ENCODE assay signal across 29 cellular contexts in genomic region chr5:77194762-77195161, GRCh38. TPM values are rescaled to one million over a fixed set of nuclear protein-coding genes. Genes with fewer than 3 reads are reported as not detected.
"Had no signal": no experiment of that assay in that cellular context is flagged by ENCODE, and none has a peak within 500 bp of the region (broad histone marks: within the 10 kb centered on the region; RNA-seq: fewer than 3 reads in every experiment).

No MANE protein-coding gene starts in this region.

- DNase-seq: naive thymus-derived CD8-positive, alpha-beta T cell; nephron progenitor cell; nucleus accumbens; pancreas; psoas muscle; right cardiac atrium; spleen; stimulated activated CD4-positive, alpha-beta T cell treated with anti-CD3 and anti-CD28 coated beads, Interleukin-12 subunit alpha, Interleukin-12 subunit beta, amount 100 ng/mL, for 4 hours; stimulated activated CD4-positive, alpha-beta T cell treated with anti-CD3 and anti-CD28 coated beads, Interleukin-1b, Interleukin-23, amount 100 ng/mL, for 48 hours; stimulated activated CD4-positive, alpha-beta T cell treated with anti-CD3 and anti-CD28 coated beads, Interleukin-4, amount 100 ng/mL, for 1 hour; stimulated activated CD4-positive, alpha-beta T cell treated with anti-CD3 and anti-CD28 coated beads, Interleukin-4, amount 100 ng/mL, for 4 hours; stimulated activated CD8-positive, alpha-beta memory T cell treated with anti-CD3 and anti-CD28 coated beads, Interleukin-4, amount 100 ng/mL, for 48 hours; stimulated activated naive CD4-positive, alpha-beta T cell; stimulated activated naive CD8-positive, alpha-beta T cell treated with anti-CD3 and anti-CD28 coated beads, Interleukin-15, amount 100 ng/mL, for 72 hours; stimulated activated naive CD8-positive, alpha-beta T cell treated with anti-CD3 and anti-CD28 coated beads, Interleukin-15, Interleukin-2, amounts not matched to agents 100 U/mL and 50 U/mL, for 24 hours; substantia nigra; thyroid gland; trophoblast cell; upper lobe of left lung had no signal

- H3K36me3 ChIP-seq: neutrophil, pancreas, spleen, thoracic aorta, thyroid gland, tibial nerve, upper lobe of left lung, vagina had no signal

- H3K4me3 ChIP-seq: pancreas, psoas muscle, skin epidermis, smooth muscle cell, spleen, thoracic aorta, thyroid gland, tibial nerve, upper lobe of left lung, vagina had no signal

- H3K27ac ChIP-seq: neutrophil, pancreas, psoas muscle, skin epidermis, spleen, thoracic aorta, thyroid gland, tibial nerve, upper lobe of left lung, vagina had no signal

- FAIRE-seq: pancreas, urothelium cell line had no signal

- H3K9me3 ChIP-seq: neutrophil, pancreas, psoas muscle, thyroid gland, vagina had no signal

- H3K27me3 ChIP-seq: neutrophil, pancreas, spleen, thyroid gland, tibial nerve, upper lobe of left lung, vagina had no signal

- H3K4me2 ChIP-seq: smooth muscle cell had no signal

- ATAC-seq: naive thymus-derived CD8-positive, alpha-beta T cell; natural killer cell treated with Interleukin-12 subunit alpha and Interleukin-12 subunit beta and Interleukin-15 and Interleukin-18, amount 100 ng/mL, for 72 hours; pancreas; psoas muscle; right cardiac atrium; sciatic nerve; stimulated activated memory B cell treated with anti-CD40 and anti-IgM and Interleukin-4, amounts not matched to agents 10 μg/mL and 1 μg/mL and 100 μg/mL, for 72 hours; stimulated activated naive CD8-positive, alpha-beta T cell treated with anti-CD3 and anti-CD28 coated beads, Interleukin-15, amount 100 ng/mL, for 72 hours; stimulated activated naive CD8-positive, alpha-beta T cell treated with anti-CD3 and anti-CD28 coated beads, Interleukin-15, Interleukin-2, amounts not matched to agents 100 U/mL and 50 U/mL, for 24 hours had no signal

- H3K4me1 ChIP-seq: pancreas, psoas muscle, spleen, tibial nerve, upper lobe of left lung, vagina had no signal

RNA-seq across cellular contexts. Expression of gene PDE8B, which starts 15.7 kb away (rescaled TPM):
- total RNA-seq: natural killer cell treated with Interleukin-12 subunit alpha and Interleukin-12 subunit beta and Interleukin-15 and Interleukin-18, amount 100 ng/mL, for 72 hours had no signal
